Comparison of ENCODE assay signal across 27 cellular contexts in genomic region chr10:48821111-48821510, GRCh38.
"Had no signal": no experiment of that assay in that cellular context is flagged by ENCODE, and none has a peak within 500 bp of the region (broad histone marks: within the 10 kb centered on the region; RNA-seq: fewer than 3 reads in every experiment).

No MANE protein-coding gene starts in this region.

- H3K27me3 Mint-ChIP-seq: stimulated activated naive B cell treated with anti-CD40 and anti-IgM and Interleukin-4, amounts not matched to agents 10 μg/mL and 1 μg/mL and 100 μg/mL, for 72 hours had no signal

- H3K4me3 ChIP-seq: colonic mucosa, esophagus muscularis mucosa, heart right ventricle, left lung, ovary, psoas muscle, skin epidermis, spleen, suprapubic skin, transverse colon, upper lobe of right lung, vagina had no signal

- H3K27me3 ChIP-seq: colonic mucosa, esophagus muscularis mucosa, heart right ventricle, left lung, ovary, spleen, suprapubic skin, transverse colon, upper lobe of right lung, vagina had no signal

- H3K4me1 Mint-ChIP-seq: nephron progenitor cell had no signal

- H3K9me3 Mint-ChIP-seq: nephron progenitor cell; stimulated activated naive B cell treated with anti-CD40 and anti-IgM and Interleukin-4, amounts not matched to agents 10 μg/mL and 1 μg/mL and 100 μg/mL, for 72 hours; stimulated activated naive CD8-positive, alpha-beta T cell treated with anti-CD3 and anti-CD28 coated beads, Interleukin-15, amount 100 ng/mL, for 72 hours had no signal

- ATAC-seq: left cardiac atrium, left lung, psoas muscle, right cardiac atrium had no signal

- H3K36me3 ChIP-seq: colonic mucosa, esophagus muscularis mucosa, ovary, suprapubic skin, transverse colon, upper lobe of right lung, vagina had no signal

- H3K36me3 Mint-ChIP-seq: naive thymus-derived CD8-positive, alpha-beta T cell had no signal

- H3K9me3 ChIP-seq: colonic mucosa, esophagus muscularis mucosa, heart right ventricle, left lung, ovary, psoas muscle, spleen, suprapubic skin, transverse colon, upper lobe of right lung, vagina had no signal

- H3K27ac ChIP-seq: colonic mucosa, esophagus muscularis mucosa, heart right ventricle, left lung, ovary, psoas muscle, skin epidermis, spleen, suprapubic skin, transverse colon, upper lobe of right lung, vagina had no signal

- FAIRE-seq: endothelial cell of umbilical vein, islet of Langerhans had no signal

- H3K4me1 ChIP-seq: colonic mucosa, esophagus muscularis mucosa, heart right ventricle, left lung, psoas muscle, spleen, suprapubic skin, transverse colon, upper lobe of right lung, vagina had no signal

- H3K27ac Mint-ChIP-seq: nephron progenitor cell; stimulated activated naive CD8-positive, alpha-beta T cell treated with anti-CD3 and anti-CD28 coated beads, Interleukin-15, amount 100 ng/mL, for 72 hours had no signal

- H3K4me3 Mint-ChIP-seq: naive thymus-derived CD8-positive, alpha-beta T cell; nephron progenitor cell; stimulated activated naive CD8-positive, alpha-beta T cell treated with anti-CD3 and anti-CD28 coated beads, Interleukin-15, amount 100 ng/mL, for 72 hours had no signal

- DNase-seq: colonic mucosa; dermis blood vessel endothelial cell; effector memory CD4-positive, alpha-beta T cell; foreskin melanocyte; glutamatergic neuron; heart right ventricle; hippocampal formation; left cardiac atrium; left lung; naive thymus-derived CD8-positive, alpha-beta T cell; nephron progenitor cell; occipital lobe; ovary; psoas muscle; right cardiac atrium; spleen; stimulated activated CD4-positive, alpha-beta T cell treated with anti-CD3 and anti-CD28 coated beads, Interleukin-4, amount 100 ng/mL, for 4 hours; stimulated activated naive B cell treated with anti-CD40 and anti-IgM and Interleukin-4, amounts not matched to agents 10 μg/mL and 1 μg/mL and 100 μg/mL, for 72 hours; stimulated activated naive CD8-positive, alpha-beta T cell treated with anti-CD3 and anti-CD28 coated beads, Interleukin-15, amount 100 ng/mL, for 72 hours; transverse colon; upper lobe of right lung had no signal
